In the genomic region with DNA sequence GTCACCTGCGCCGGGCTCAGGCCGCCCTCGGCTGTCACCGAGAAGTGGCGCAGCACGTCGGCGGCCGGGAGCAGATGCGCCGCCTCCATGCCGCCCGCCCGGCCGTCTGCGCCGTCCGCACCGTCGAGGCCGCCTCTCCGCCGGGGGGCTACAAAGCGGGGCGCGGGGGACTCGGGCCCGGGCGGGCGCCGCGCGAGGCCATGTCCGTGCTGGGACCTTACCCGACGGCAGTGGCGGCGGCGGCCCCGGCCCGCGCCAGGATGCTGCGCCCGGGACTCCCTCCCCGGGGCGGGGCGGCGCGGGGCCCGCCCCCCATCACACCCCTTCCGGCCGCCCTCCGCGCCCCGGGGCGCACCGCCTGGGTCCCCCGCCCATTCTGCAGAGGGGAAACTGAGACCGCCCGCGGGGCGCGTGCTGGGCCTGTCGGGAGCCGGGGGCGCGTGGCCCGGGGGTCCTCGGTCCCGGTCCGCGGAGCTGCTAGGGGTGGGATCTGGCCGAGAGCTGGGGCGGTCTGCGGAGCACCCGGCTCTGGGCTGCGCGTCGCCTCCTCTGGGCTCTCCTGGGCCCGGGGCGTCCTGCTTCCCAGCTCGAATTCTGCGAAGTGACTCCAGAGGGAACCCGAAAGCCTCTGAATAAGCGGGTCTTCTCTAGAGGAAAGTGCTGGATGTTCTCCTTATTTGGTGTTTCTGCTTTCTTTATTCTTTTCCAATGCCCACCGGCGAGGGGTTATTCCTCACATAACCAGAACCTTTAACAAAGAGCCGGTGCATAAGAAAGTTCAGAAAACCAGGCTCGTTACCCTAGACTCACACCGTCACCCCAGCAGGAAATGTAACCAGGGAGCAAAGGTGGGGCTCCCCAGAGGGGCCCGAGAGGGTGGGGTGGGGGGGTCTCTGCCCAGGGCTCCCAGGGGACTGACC, we compare ENCODE assay signal across 8 cellular contexts. TPM values are rescaled to one million over a fixed set of nuclear protein-coding genes. Genes with fewer than 3 reads are reported as not detected.
DNase-seq lines count a peak whose midpoint lies in the region; ATAC-seq, FAIRE-seq and TF ChIP-seq lines count a peak whose summit lies in the region.

A gene (minus strand): TSS at position 235 of the 920 bp plus-strand sequence. CDS start 146 bp downstream, at position 89.

- H3K4me1 Mint-ChIP-seq in T-cell, result peaks cover 49 to 65% (median 52%) of the 10 kb centered on the region in 3 donors
- peaks cover 56% of the 10 kb centered on the region for H3K4me1 Mint-ChIP-seq in activated naive CD8-positive, alpha-beta T cell treated with anti-CD3 and anti-CD28 coated beads, Interleukin-2, amount 50 U/mL, for 24 hours

- no peak for FAIRE-seq in D721Med (lab: Jason Lieb, UNC)

- POLR2A ChIA-PET in T-cell (lab: Charles Lee), result interaction anchor here in 1 of 2 donors (0.6 kb wide), 1 partner anchor 8 kb away, joined by 3 read pairs; no protein-coding TSS in a partner anchor

- H3K4me3 Mint-ChIP-seq in T-cell, result peak within 1 kb of the TSS; percentile 85 to 92 (median 87)
- peak within 1 kb of the TSS; percentile 84 for H3K4me3 Mint-ChIP-seq in activated naive CD8-positive, alpha-beta T cell treated with anti-CD3 and anti-CD28 coated beads, Interleukin-2, amount 50 U/mL, for 24 hours

- H3K27me3 Mint-ChIP-seq in T-cell, result no peaks in the 10 kb centered on the region
- no peaks in the 10 kb centered on the region for H3K27me3 Mint-ChIP-seq in activated naive CD8-positive, alpha-beta T cell treated with anti-CD3 and anti-CD28 coated beads, Interleukin-2, amount 50 U/mL, for 24 hours

- peak within 1 kb of the TSS; percentile 93 to 97 for H3K27ac Mint-ChIP-seq in T-cell
- peak within 1 kb of the TSS; percentile 82 for H3K27ac Mint-ChIP-seq in activated naive CD8-positive, alpha-beta T cell treated with anti-CD3 and anti-CD28 coated beads, Interleukin-2, amount 50 U/mL, for 24 hours

- ATAC-seq in GM18517 (IDR thresholded peaks at IDR 0.05; ENCODE audit: unreplicated experiment) (peak; percentile 36), HG02981 (IDR thresholded peaks at IDR 0.05; ENCODE audit: unreplicated experiment) (peak; percentile 49), T-cell (replicated peaks in 1 of 4) (peak; percentile 76 to 80 (median 78))
- peak; percentile 72 for ATAC-seq in activated naive CD8-positive, alpha-beta T cell treated with anti-CD3 and anti-CD28 coated beads, Interleukin-2, amount 50 U/mL, for 24 hours

- H3K36me3 Mint-ChIP-seq in T-cell, result no peaks in the 10 kb centered on the region
- H3K36me3 Mint-ChIP-seq in activated naive CD8-positive, alpha-beta T cell treated with anti-CD3 and anti-CD28 coated beads, Interleukin-2, amount 50 U/mL, for 24 hours (ENCODE audit: low read depth), result no peaks in the 10 kb centered on the region

- CTCF ChIA-PET in T-cell (lab: Charles Lee), result interaction anchor here in 1 of 2 donors (1.1 to 1.6 kb wide), 4 partner anchors 15 to 119 kb away, joined by 3 to 12 read pairs (median 4); a partner anchor contains a TSS

- peak; percentile 40 to 74 (median 56) for DNase-seq in T-cell
- peak; percentile 76 for DNase-seq in activated naive CD8-positive, alpha-beta T cell treated with anti-CD3 and anti-CD28 coated beads, Interleukin-2, amount 50 U/mL, for 24 hours
- peak; percentile 74 for DNase-seq in iPS-NIHi11 (ENCODE audit: low spot score)
- peak; percentile 68 for DNase-seq in stimulated activated CD4-positive, alpha-beta T cell treated with anti-CD3 and anti-CD28 coated beads, Interleukin-4, amount 100 ng/mL, for 1 hour
- no peak for DNase-seq in D721Med (ENCODE audit: insufficient read length, low spot score)
- no peak for DNase-seq in hypothalamus (lab: John Stamatoyannopoulos, UW)

- H3K9me3 Mint-ChIP-seq in T-cell, result no peaks in the 10 kb centered on the region
- no peaks in the 10 kb centered on the region for H3K9me3 Mint-ChIP-seq in activated naive CD8-positive, alpha-beta T cell treated with anti-CD3 and anti-CD28 coated beads, Interleukin-2, amount 50 U/mL, for 24 hours

- no peak for TF ChIP-seq CTCF in D721Med (IDR thresholded peaks at IDR 0.05; ENCODE audit: insufficient read depth, missing control alignments)

RNA-seq across cellular contexts. Expression of the gene that starts here (rescaled TPM):
- total RNA-seq in T-cell, result 100 to 1,000 TPM; 228 to 303 (median 248) TPM

Comparison
In these comparisons a context has a peak if more than half of its experiments do, and no peak if none do; other contexts are left out.
1. DNase-seq: peak in T-cell (34 of 34), activated naive CD8-positive, alpha-beta T cell treated with anti-CD3 and anti-CD28 coated beads, Interleukin-2, amount 50 U/mL, for 24 hours (single experiment), iPS-NIHi11 (single experiment) and stimulated activated CD4-positive, alpha-beta T cell treated with anti-CD3 and anti-CD28 coated beads, Interleukin-4, amount 100 ng/mL, for 1 hour (single experiment); none in D721Med (single experiment) and hypothalamus (0 of 51).
2. Peak in every context shown above with its lines, with median percentiles within 50 percentile points of each other: ATAC-seq.